In genomic region chr5:58018016-58018415, GRCh38 we compare ENCODE assay signal across 24 cellular contexts.
"Had no signal": no experiment of that assay in that cellular context is flagged by ENCODE, and none has a peak within 500 bp of the region (broad histone marks: within the 10 kb centered on the region; RNA-seq: fewer than 3 reads in every experiment).

No MANE protein-coding gene starts in this region.

- H3K4me1 ChIP-seq: sigmoid colon had no signal

- H3K36me3 Mint-ChIP-seq: naive thymus-derived CD4-positive, alpha-beta T cell; stimulated activated effector memory CD8-positive, alpha-beta T cell treated with anti-CD3 and anti-CD28 coated beads, Interleukin-12 subunit alpha, Interleukin-12 subunit beta, amount 100 ng/mL, for 72 hours had no signal

- H3K4me3 Mint-ChIP-seq: effector memory CD8-positive, alpha-beta T cell; naive thymus-derived CD4-positive, alpha-beta T cell; nephron; stimulated activated effector memory CD8-positive, alpha-beta T cell treated with anti-CD3 and anti-CD28 coated beads, Interleukin-12 subunit alpha, Interleukin-12 subunit beta, amount 100 ng/mL, for 72 hours had no signal

- H3K9me3 ChIP-seq: psoas muscle, sigmoid colon, testis, tibial artery, upper lobe of left lung had no signal

- H3K9me3 Mint-ChIP-seq: nephron; stimulated activated effector memory CD8-positive, alpha-beta T cell treated with anti-CD3 and anti-CD28 coated beads, Interleukin-12 subunit alpha, Interleukin-12 subunit beta, amount 100 ng/mL, for 72 hours had no signal

- H3K36me3 ChIP-seq: sigmoid colon, tibial artery, upper lobe of left lung had no signal

- FAIRE-seq: endometrium, frontal cortex, kidney, urothelium cell line had no signal

- H3K27me3 ChIP-seq: sigmoid colon, testis, tibial artery, upper lobe of left lung had no signal

- ATAC-seq: effector memory CD8-positive, alpha-beta T cell; left lobe of liver; naive thymus-derived CD4-positive, alpha-beta T cell; psoas muscle; right cardiac atrium; stimulated activated effector memory CD8-positive, alpha-beta T cell treated with anti-CD3 and anti-CD28 coated beads, Interleukin-12 subunit alpha, Interleukin-12 subunit beta, amount 100 ng/mL, for 72 hours; stimulated activated naive CD8-positive, alpha-beta T cell treated with anti-CD3 and anti-CD28 coated beads, Interleukin-15, Interleukin-2, amounts not matched to agents 100 U/mL and 50 U/mL, for 24 hours had no signal

- H3K4me1 Mint-ChIP-seq: naive thymus-derived CD4-positive, alpha-beta T cell; stimulated activated effector memory CD8-positive, alpha-beta T cell treated with anti-CD3 and anti-CD28 coated beads, Interleukin-12 subunit alpha, Interleukin-12 subunit beta, amount 100 ng/mL, for 72 hours had no signal

- H3K27ac ChIP-seq: psoas muscle, sigmoid colon, testis, tibial artery, upper lobe of left lung had no signal

- H3K4me3 ChIP-seq: psoas muscle, sigmoid colon, testis, tibial artery, upper lobe of left lung had no signal

- DNase-seq: cortex of kidney; effector memory CD8-positive, alpha-beta T cell; kidney; mesendoderm; midbrain; naive thymus-derived CD4-positive, alpha-beta T cell; nucleus accumbens; posterior cingulate gyrus; psoas muscle; right cardiac atrium; sigmoid colon; stimulated activated CD4-positive, alpha-beta T cell treated with anti-CD3 and anti-CD28 coated beads, Interleukin-2, amount 100 ng/mL, for 24 hours; stimulated activated CD4-positive, alpha-beta T cell treated with anti-CD3 and anti-CD28 coated beads, Interleukin-4, amount 100 ng/mL, for 24 hours; stimulated activated naive CD8-positive, alpha-beta T cell treated with anti-CD3 and anti-CD28 coated beads, Interleukin-15, Interleukin-2, amounts not matched to agents 100 U/mL and 50 U/mL, for 24 hours; substantia nigra; testis; tibial artery; upper lobe of left lung had no signal

- H3K27me3 Mint-ChIP-seq: effector memory CD8-positive, alpha-beta T cell had no signal

- H3K27ac Mint-ChIP-seq: effector memory CD8-positive, alpha-beta T cell; naive thymus-derived CD4-positive, alpha-beta T cell; nephron; stimulated activated effector memory CD8-positive, alpha-beta T cell treated with anti-CD3 and anti-CD28 coated beads, Interleukin-12 subunit alpha, Interleukin-12 subunit beta, amount 100 ng/mL, for 72 hours had no signal
